In the genomic region with DNA sequence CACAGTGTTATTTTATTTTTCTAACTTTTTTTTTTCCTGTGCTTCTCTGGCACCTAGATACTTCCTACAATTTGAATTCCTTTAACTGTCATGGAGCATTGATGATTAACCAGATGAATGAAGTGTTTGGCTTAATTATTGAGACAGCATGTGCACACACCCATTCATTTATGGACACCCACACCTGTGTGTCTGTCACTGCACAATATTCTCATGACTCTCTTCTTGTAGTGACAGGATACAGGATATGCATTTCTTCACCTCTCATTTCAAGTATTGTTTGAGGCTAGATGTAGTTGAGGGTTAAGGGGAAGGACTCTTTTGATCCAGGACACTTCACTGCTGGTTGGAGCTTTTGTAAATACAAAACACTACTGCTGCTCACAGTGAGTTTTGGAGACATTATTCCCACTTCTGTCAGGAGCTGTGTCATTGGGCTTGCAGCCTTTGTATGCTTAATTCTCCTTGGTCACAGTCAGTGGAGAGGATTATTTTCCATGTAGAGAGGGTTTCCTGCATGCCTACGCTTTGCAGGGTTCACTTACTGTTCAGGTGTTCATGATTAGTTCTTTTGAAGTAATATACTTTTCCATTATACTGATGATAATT, we compare ENCODE assay signal across 10 cellular contexts. TPM values are rescaled to one million over a fixed set of nuclear protein-coding genes. Genes with fewer than 3 reads are reported as not detected.
DNase-seq lines count a peak whose midpoint lies in the region; ATAC-seq, FAIRE-seq and TF ChIP-seq lines count a peak whose summit lies in the region.
"Had no signal": no experiment of that assay in that cellular context is flagged by ENCODE, and none has a peak within 500 bp of the region (broad histone marks: within the 10 kb centered on the region; RNA-seq: fewer than 3 reads in every experiment).

No MANE protein-coding gene starts in this region.

- peaks cover 2% of the 10 kb centered on the region; the same call in 1 of the 2 replicates for H4K20me1 ChIP-seq in HepG2 (ENCODE audit: insufficient read depth, low read length)

- peaks cover 47% of the 10 kb centered on the region for H3K79me2 ChIP-seq in HepG2 (ENCODE audit: insufficient read depth, low read length)

- no peak overlapping the region for H3K4me2 ChIP-seq in HepG2 (ENCODE audit: low read depth, low read length)

- CTCF ChIA-PET in HepG2 (lab: Yijun Ruan, JAX; ENCODE audit: low intra/inter-chr PET ratio, low total read pairs), result no interaction called here

- BruUV-seq in HepG2 (replicated peaks; lab: Mats Ljungman, UMichigan), result no TSS peak

- DNase-seq in HepG2 (ENCODE audit: low spot score) (no peak), bronchial epithelial cell (ENCODE audit: low read depth) (peak; percentile 20), mucosa of descending colon (no peak), SW 1271 (lab: John Stamatoyannopoulos, UW) (no peak), NCI-H526 (lab: John Stamatoyannopoulos, UW) (no peak), mucosa of gallbladder (ENCODE audit: low spot score) (no peak)
- no peak for DNase-seq in activated CD8-positive, alpha-beta memory T cell treated with anti-CD3 and anti-CD28 coated beads for 24 hours
- DNase-seq: effector memory CD8-positive, alpha-beta T cell; NCI-H1930 had no signal

- H3K27ac ChIP-seq in liver (ENCODE audit: low read depth in 1 of 2, low read length in 2 of 2), result peak overlapping the region in 1 of 2 donors; percentile 11
- H3K27ac ChIP-seq in HepG2 (ENCODE audit: extremely low read length, insufficient read depth, low read length), result no peak overlapping the region

- H3K9me3 ChIP-seq in liver (ENCODE audit: control insufficient read depth in 4 of 4, low read length in 3 of 4) (no peaks in the 10 kb centered on the region), HepG2 (ENCODE audit: low read length) (no peaks in the 10 kb centered on the region), mucosa of descending colon (no peaks in the 10 kb centered on the region)

- H3K4me3 ChIP-seq in liver (ENCODE audit: low read depth in 1 of 3, low read length in 3 of 3) (no peak overlapping the region), HepG2 (replicated peaks in 1 of 3; ENCODE audit: insufficient read depth in 1 of 3, low read depth in 2 of 3, low read length in 3 of 3) (no peak overlapping the region), bronchial epithelial cell (ENCODE audit: low read depth, low read length) (no peak overlapping the region), mucosa of descending colon (no peak overlapping the region)

- H3K4me1 ChIP-seq in liver (ENCODE audit: control insufficient read depth in 4 of 4, insufficient read depth in 4 of 4, low read length in 3 of 4) (peaks cover 13 to 37% (median 27%) of the 10 kb centered on the region in 4 donors), HepG2 (ENCODE audit: insufficient read depth, low read length) (peaks cover 43% of the 10 kb centered on the region), mucosa of descending colon (ENCODE audit: low read depth) (peaks cover 38% of the 10 kb centered on the region)

- H3K9ac ChIP-seq in liver (ENCODE audit: low read depth in 1 of 2, low read length in 2 of 2), result no peak overlapping the region
- H3K9ac ChIP-seq in HepG2 (ENCODE audit: insufficient read depth, low read depth, low read length), result no peak overlapping the region

- no peak for TF ChIP-seq EP300 in HepG2 (IDR thresholded peaks at IDR 0.05; ENCODE audit: low read depth in 2 of 2, low read length in 2 of 2)
- no peak for TF ChIP-seq EP300 in HepG2 (CRISPR knock-in tag; IDR thresholded peaks at IDR 0.05; ENCODE audit: borderline replicate concordance)

- TF ChIP-seq POLR2A in HepG2 (IDR thresholded peaks at IDR 0.05; ENCODE audit: insufficient read depth in 1 of 2, low read depth in 2 of 2, low read length in 2 of 2), result no peak

- WGBS in liver, result 96% methylated on average over 1 of the region's 1 CpG
- WGBS in HepG2 (ENCODE audit: low lambda C conversion rate), result 90% methylated on average over 1 of the region's 1 CpG

- no peak for TF ChIP-seq CTCF in liver (IDR thresholded peaks at IDR 0.05; ENCODE audit: low read depth, low read length, missing input control)
- no peak for TF ChIP-seq CTCF in HepG2 (CRISPR knock-in tag; IDR thresholded peaks at IDR 0.05)
- no peak for TF ChIP-seq CTCF in bronchial epithelial cell (IDR thresholded peaks at IDR 0.05; ENCODE audit: insufficient read depth, low read length, severe bottlenecking)
- no peak for TF ChIP-seq CTCF in mucosa of descending colon (IDR thresholded peaks at IDR 0.05)

- intact Hi-C loops in HepG2 (cut with micrococcal nuclease; ENCODE audit: unreplicated experiment), result no loop called here
- intact Hi-C loops in mucosa of descending colon (cut with DNase I, micrococcal nuclease), result no loop called here

- in situ Hi-C loops in HepG2 (cut with HindIII; ENCODE audit: extremely low pct_ligation_motif_present, low pct_unique_long_range_greater_than_20kb), result no loop called here

- no peak overlapping the region for H2AFZ ChIP-seq in HepG2 (ENCODE audit: low read length)

- FAIRE-seq in HepG2 (lab: Jason Lieb, UNC) (no peak), bronchial epithelial cell (lab: Jason Lieb, UNC) (no peak)

- TF ChIP-seq RAD21 in liver (IDR thresholded peaks at IDR 0.05) (no peak), HepG2 (CRISPR knock-in tag; IDR thresholded peaks at IDR 0.05) (no peak)

- H3K36me3 ChIP-seq in liver (ENCODE audit: control insufficient read depth in 4 of 4, insufficient read depth in 3 of 4, low read depth in 1 of 4, low read length in 3 of 4), result peaks cover 0 to 13% (median 1%) of the 10 kb centered on the region in 4 donors
- peaks cover 8 to 48% of the 10 kb centered on the region in 2 experiments for H3K36me3 ChIP-seq in HepG2 (replicated peaks in 1 of 2; ENCODE audit: control insufficient read depth in 1 of 2, insufficient read depth in 2 of 2, low read length in 2 of 2)
- H3K36me3 ChIP-seq in bronchial epithelial cell (ENCODE audit: control insufficient read depth, insufficient read depth, low read length), result peaks cover 3% of the 10 kb centered on the region
- H3K36me3 ChIP-seq in mucosa of descending colon (ENCODE audit: low read depth), result no peaks in the 10 kb centered on the region

- ATAC-seq in HepG2 (no peak), mucosa of descending colon (peak; percentile 81)
- ATAC-seq: effector memory CD8-positive, alpha-beta T cell had no signal

- no peaks in the 10 kb centered on the region for H3K27me3 ChIP-seq in liver (ENCODE audit: control insufficient read depth in 4 of 4, insufficient read depth in 4 of 4, low read length in 3 of 4)
- H3K27me3 ChIP-seq in HepG2 (ENCODE audit: control insufficient read depth in 1 of 2, insufficient read depth in 2 of 2, low read length in 2 of 2), result no peaks in the 10 kb centered on the region
- H3K27me3 ChIP-seq in bronchial epithelial cell (ENCODE audit: control insufficient read depth, insufficient read depth, low read length), result no peaks in the 10 kb centered on the region

- POLR2A ChIA-PET in HepG2 (lab: Yijun Ruan, JAX), result no interaction called here

RNA-seq across cellular contexts. Expression of gene SPECC1L, which starts 33.5 kb away (rescaled TPM):
- total RNA-seq in liver (10 to 100 TPM; 16.3 to 22.3 TPM), HepG2 (2016; rRNA removed; fragmentation: Illumina TruSeq; extraction: Trizol) (30.3 and 40.2 TPM in 2 replicates), bronchial epithelial cell (25.0 and 28.3 TPM in 2 replicates), mucosa of descending colon (100 to 1,000 TPM in 2 of 3 donors, 10 to 100 TPM in 1; 78.7 to 116 (median 105) TPM), mucosa of gallbladder (65.7 TPM)
- polyA plus RNA-seq in liver (1 to 10 TPM; 5.4 to 8.2 TPM), HepG2 (2011; rRNA removed) (14.1 and 16.9 TPM in 2 replicates)
- total RNA-seq in HepG2 (2016; cell fraction: cytosol; rRNA removed; fragmentation: Illumina TruSeq; extraction: Trizol; ENCODE audit: low read depth), result 12.7 and 19.1 TPM in 2 replicates
- total RNA-seq in HepG2 (2016; cell fraction: insoluble cytoplasmic fraction; rRNA removed; fragmentation: Illumina TruSeq; extraction: Trizol), result 29.7 and 36.7 TPM in 2 replicates
- 23.5 and 24.7 TPM in 2 replicates for total RNA-seq in HepG2 (2016; cell fraction: membrane; rRNA removed; fragmentation: Illumina TruSeq; extraction: Trizol)
- total RNA-seq in HepG2 (2016; cell fraction: nucleus; rRNA removed; fragmentation: Illumina TruSeq; extraction: Trizol), result 33.2 and 38.0 TPM in 2 replicates
- 12.5 and 14.6 TPM in 2 replicates for polyA plus RNA-seq in HepG2 (2011; cell fraction: cytosol; rRNA removed)
- polyA plus RNA-seq in HepG2 (2011; cell fraction: nucleus; rRNA removed), result 19.0 TPM in 2 replicates
- 20.4 and 20.6 TPM in 2 replicates for polyA plus RNA-seq in HepG2 (2012)
- 1.7 and 1.8 TPM in 2 replicates for polyA plus RNA-seq in HepG2 (2016; cell fraction: cytosol; fragmentation: Illumina TruSeq; extraction: Trizol; ENCODE audit: low read depth)
- polyA plus RNA-seq in HepG2 (2016; cell fraction: insoluble cytoplasmic fraction; fragmentation: Illumina TruSeq; extraction: Trizol; ENCODE audit: low read depth), result 19.1 and 20.8 TPM in 2 replicates
- polyA plus RNA-seq in HepG2 (2016; cell fraction: membrane; fragmentation: Illumina TruSeq; extraction: Trizol; ENCODE audit: low read depth), result 5.1 and 5.2 TPM in 2 replicates
- polyA plus RNA-seq in HepG2 (2016; cell fraction: nucleus; fragmentation: Illumina TruSeq; extraction: Trizol; ENCODE audit: insufficient read depth, low read depth), result 22.8 and 26.2 TPM in 2 replicates
- 22.4 and 26.6 TPM in 2 replicates for polyA minus RNA-seq in HepG2 (2011; rRNA and poly(A)+ RNA removed; ENCODE audit: low replicate concordance)
- 16.9 and 23.3 TPM in 2 replicates for polyA minus RNA-seq in HepG2 (2011; cell fraction: cytosol; rRNA and poly(A)+ RNA removed)
- polyA minus RNA-seq in HepG2 (2011; cell fraction: nucleus; rRNA and poly(A)+ RNA removed), result 43.5 and 49.4 TPM in 2 replicates

RNA-seq across cellular contexts. Expression of gene GGT5, which starts 59.3 kb away (rescaled TPM):
- total RNA-seq in liver (10 to 100 TPM in 1 of 2 donors, 1 to 10 TPM in 1; 6.3 to 20.7 TPM), HepG2 (2016; rRNA removed; fragmentation: Illumina TruSeq; extraction: Trizol) (0.35 and 0.69 TPM in 2 replicates), bronchial epithelial cell (not detected in 2 replicates), mucosa of descending colon (10 to 100 TPM in 1 of 3 donors, 1 to 10 TPM in 2; 2.3 to 14.7 (median 6.6) TPM), mucosa of gallbladder (21.8 TPM)
- polyA plus RNA-seq in liver (10 to 100 TPM; 19.6 to 35.0 TPM), HepG2 (2011; rRNA removed) (2.1 and 3.1 TPM in 2 replicates)
- total RNA-seq in HepG2 (2016; cell fraction: cytosol; rRNA removed; fragmentation: Illumina TruSeq; extraction: Trizol; ENCODE audit: low read depth), result not detected in 2 replicates
- total RNA-seq in HepG2 (2016; cell fraction: insoluble cytoplasmic fraction; rRNA removed; fragmentation: Illumina TruSeq; extraction: Trizol), result 0.15 and 0.56 TPM in 2 replicates
- total RNA-seq in HepG2 (2016; cell fraction: membrane; rRNA removed; fragmentation: Illumina TruSeq; extraction: Trizol), result 0.15 and 0.17 TPM in 2 replicates
- total RNA-seq in HepG2 (2016; cell fraction: nucleus; rRNA removed; fragmentation: Illumina TruSeq; extraction: Trizol), result 0.34 and 0.96 TPM in 2 replicates
- 2.3 and 3.5 TPM in 2 replicates for polyA plus RNA-seq in HepG2 (2011; cell fraction: cytosol; rRNA removed)
- polyA plus RNA-seq in HepG2 (2011; cell fraction: nucleus; rRNA removed), result 13.6 and 29.0 TPM in 2 replicates
- polyA plus RNA-seq in HepG2 (2012), result 0.55 and 1.0 TPM in 2 replicates
- polyA plus RNA-seq in HepG2 (2016; cell fraction: cytosol; fragmentation: Illumina TruSeq; extraction: Trizol; ENCODE audit: low read depth), result 0.11 and 0.16 TPM in 2 replicates
- polyA plus RNA-seq in HepG2 (2016; cell fraction: insoluble cytoplasmic fraction; fragmentation: Illumina TruSeq; extraction: Trizol; ENCODE audit: low read depth), result 0.19 TPM in 1 of 2 replicates, not detected in the other
- 0.35 TPM in 1 of 2 replicates, not detected in the other for polyA plus RNA-seq in HepG2 (2016; cell fraction: membrane; fragmentation: Illumina TruSeq; extraction: Trizol; ENCODE audit: low read depth)
- 2.3 and 3.8 TPM in 2 replicates for polyA plus RNA-seq in HepG2 (2016; cell fraction: nucleus; fragmentation: Illumina TruSeq; extraction: Trizol; ENCODE audit: insufficient read depth, low read depth)
- 0.42 and 7.4 TPM in 2 replicates for polyA minus RNA-seq in HepG2 (2011; rRNA and poly(A)+ RNA removed; ENCODE audit: low replicate concordance)
- 1.7 and 1.8 TPM in 2 replicates for polyA minus RNA-seq in HepG2 (2011; cell fraction: cytosol; rRNA and poly(A)+ RNA removed)
- 2.4 and 3.9 TPM in 2 replicates for polyA minus RNA-seq in HepG2 (2011; cell fraction: nucleus; rRNA and poly(A)+ RNA removed)
